Comparison of ENCODE assay signal across 9 cellular contexts in genomic region chr16:54194008-54194731, GRCh38.
DNase-seq lines count a peak whose midpoint lies in the region; ATAC-seq, FAIRE-seq and TF ChIP-seq lines count a peak whose summit lies in the region.
"Had no signal": no experiment of that assay in that cellular context is flagged by ENCODE, and none has a peak within 500 bp of the region (broad histone marks: within the 10 kb centered on the region; RNA-seq: fewer than 3 reads in every experiment).

No MANE protein-coding gene starts in this region.

- peaks cover 1% of the 10 kb centered on the region for H3K9me3 Mint-ChIP-seq in CD4-positive, alpha-beta T cell

- H3K27me3 Mint-ChIP-seq in CD4-positive, alpha-beta T cell, result peaks cover 15% of the 10 kb centered on the region

- no peak for FAIRE-seq in A549 (lab: Jason Lieb, UNC)

- H3K4me3 Mint-ChIP-seq in CD4-positive, alpha-beta T cell, result no peak overlapping the region

- H3K4me2 ChIP-seq in A549, result peak overlapping the region; percentile 53; the same call in 1 of the 3 replicates

- H3K4me1 Mint-ChIP-seq in CD4-positive, alpha-beta T cell (ENCODE audit: low read depth), result no peaks in the 10 kb centered on the region

- intact Hi-C loops in gastrocnemius medialis (cut with DNase I; ENCODE audit: low total_unique reads), result no loop called here
- intact Hi-C loops in CD4-positive, alpha-beta T cell (cut with DNase I, micrococcal nuclease), result no loop called here

- 90% methylated on average over 23 of the region's 31 CpGs for WGBS in A549 (ENCODE audit: missing lambda C conversion rate)

- no peak overlapping the region for H3K27ac Mint-ChIP-seq in CD4-positive, alpha-beta T cell

- peak; percentile 6 to 16; a peak in 2 of 6 replicates for ATAC-seq in A549
- peak; percentile 14 for ATAC-seq in HG03103 (IDR thresholded peaks at IDR 0.05; ENCODE audit: low read depth, unreplicated experiment)
- peak; percentile 83 to 96 for ATAC-seq in gastrocnemius medialis
- no peak for ATAC-seq in HG02973 (IDR thresholded peaks at IDR 0.05; ENCODE audit: unreplicated experiment)
- no peak for ATAC-seq in CD4-positive, alpha-beta T cell (ENCODE audit: poor library complexity)

- TF ChIP-seq RAD21 in A549 (conservative IDR thresholded peaks at IDR 0.05 in 1 of 2, IDR thresholded peaks at IDR 0.05 in 1 of 2), result no peak

- CTCF ChIA-PET in A549 (lab: Yijun Ruan, JAX), result interaction anchor here (0.8 kb wide), 1 partner anchor 12 kb away, joined by 6 read pairs; no protein-coding TSS in a partner anchor
- CTCF ChIA-PET in CD4-positive, alpha-beta T cell (lab: Charles Lee), result no interaction called here

- POLR2A ChIA-PET in A549 (lab: Yijun Ruan, JAX), result no interaction called here
- POLR2A ChIA-PET in CD4-positive, alpha-beta T cell (lab: Charles Lee), result no interaction called here

- in situ Hi-C loops in astrocyte of the cerebellum (cut with HindIII; ENCODE audit: low sequenced_read_pairs), result no loop called here
- in situ Hi-C loops in gastrocnemius medialis (cut with MboI; ENCODE audit: low sequenced_read_pairs in 4 of 4), result loop anchor here in 2 of 4 donors (10.0 to 25.0 kb wide), 2 partner anchors 91 to 743 kb away; partner anchors contain the start of genes IRX3 (in 1 of the 2) and IRX5 (in 1 of the 2)

- H3K27ac ChIP-seq in A549 (no peak overlapping the region), gastrocnemius medialis (peak overlapping the region; percentile 60 to 87 (median 72))
- H3K27ac ChIP-seq in CD4-positive, alpha-beta T cell (ENCODE audit: low read depth, low read length), result no peak overlapping the region
- H3K27ac ChIP-seq: VCaP had no signal

- 0 out of 3 replicates have a peak, but pooled peaks cover 2% of the 10 kb centered on the region for H3K4me1 ChIP-seq in A549
- peaks cover 0 to 3% of the 10 kb centered on the region in 2 donors for H3K4me1 ChIP-seq in gastrocnemius medialis

- no peak for TF ChIP-seq POLR2A in A549 (IDR thresholded peaks at IDR 0.05; ENCODE audit: low read length)
- TF ChIP-seq POLR2A in gastrocnemius medialis (IDR thresholded peaks at IDR 0.05), result no peak

- peaks cover 0 to 5% (median 0%) of the 10 kb centered on the region in 3 donors for H3K27me3 ChIP-seq in gastrocnemius medialis
- H3K27me3 ChIP-seq in CD4-positive, alpha-beta T cell (ENCODE audit: control insufficient read depth, insufficient read depth, low read length), result peaks cover 9% of the 10 kb centered on the region

- no peak for DNase-seq in A549 (ENCODE audit: low read depth in 1 of 2, low spot score in 1 of 2)
- DNase-seq in astrocyte of the cerebellum (ENCODE audit: low read depth), result peak; percentile 20
- DNase-seq in hippocampal formation (lab: John Stamatoyannopoulos, UW), result peak; percentile 8 to 39
- peak; percentile 74 to 78 for DNase-seq in gastrocnemius medialis
- no peak for DNase-seq in stimulated activated CD4-positive, alpha-beta T cell treated with anti-CD3 and anti-CD28 coated beads, Interleukin-4, amount 100 ng/mL, for 24 hours
- no peak for DNase-seq in CD4-positive, alpha-beta T cell

- TF ChIP-seq CTCF in A549 (IDR thresholded peaks at IDR 0.05) (no peak), astrocyte of the cerebellum (IDR thresholded peaks at IDR 0.05; ENCODE audit: low read depth, low read length, missing control alignments) (no peak), gastrocnemius medialis (IDR thresholded peaks at IDR 0.05 in 4 of 5, conservative IDR thresholded peaks at IDR 0.05 in 1 of 5) (peak in 1 of 5 experiments; percentile 16)
- TF ChIP-seq CTCF in CD4-positive, alpha-beta T cell (IDR thresholded peaks at IDR 0.05), result no peak

- no peak for TF ChIP-seq EP300 in A549 (IDR thresholded peaks at IDR 0.05)

- H3K36me3 Mint-ChIP-seq in CD4-positive, alpha-beta T cell (ENCODE audit: low read depth), result no peaks in the 10 kb centered on the region

- peaks cover 13% of the 10 kb centered on the region for H3K9me3 ChIP-seq in A549
- no peaks in the 10 kb centered on the region for H3K9me3 ChIP-seq in gastrocnemius medialis
- H3K9me3 ChIP-seq in CD4-positive, alpha-beta T cell (ENCODE audit: control insufficient read depth, low read length), result no peaks in the 10 kb centered on the region

- H3K4me3 ChIP-seq in A549 (no peak overlapping the region), astrocyte of the cerebellum (ENCODE audit: low read depth, low read length) (no peak overlapping the region), gastrocnemius medialis (peak overlapping the region; percentile 18 to 69 (median 43))

- no peaks in the 10 kb centered on the region for H3K36me3 ChIP-seq in gastrocnemius medialis

TF ChIP-seq in A549, 52 proteins besides CTCF, POLR2A, EP300 and RAD21:
- TF ChIP-seq HOXB5 (CRISPR knock-in tag; IDR thresholded peaks at IDR 0.05), result no peak
- TF ChIP-seq ELK1 (IDR thresholded peaks at IDR 0.05; ENCODE audit: low read depth, low read length), result no peak
- no peak for TF ChIP-seq PBX3 (IDR thresholded peaks at IDR 0.05)
- no peak for TF ChIP-seq PHF8 (IDR thresholded peaks at IDR 0.05; ENCODE audit: borderline replicate concordance, low read depth)
- no peak for TF ChIP-seq CHD2 (IDR thresholded peaks at IDR 0.05; ENCODE audit: low read length, partially characterized antibody)
- no peak for TF ChIP-seq JUN (IDR thresholded peaks at IDR 0.05)
- no peak for TF ChIP-seq E2F6 (IDR thresholded peaks at IDR 0.05; ENCODE audit: borderline replicate concordance, low read depth)
- no peak for TF ChIP-seq SREBF2 (IDR thresholded peaks at IDR 0.05)
- TF ChIP-seq MYC (IDR thresholded peaks at IDR 0.05; ENCODE audit: borderline replicate concordance, low read length), result no peak
- no peak for TF ChIP-seq RARB (CRISPR knock-in tag; IDR thresholded peaks at IDR 0.05)
- no peak for TF ChIP-seq RFX5 (IDR thresholded peaks at IDR 0.05)
- no peak for TF ChIP-seq ZFP36 (IDR thresholded peaks at IDR 0.05; ENCODE audit: borderline replicate concordance, partially characterized antibody)
- TF ChIP-seq FOSB (CRISPR knock-in tag; IDR thresholded peaks at IDR 0.05), result no peak
- TF ChIP-seq FOXS1 (CRISPR knock-in tag; IDR thresholded peaks at IDR 0.05), result no peak
- no peak for TF ChIP-seq MAFK (IDR thresholded peaks at IDR 0.05; ENCODE audit: partially characterized antibody)
- no peak for TF ChIP-seq EHMT2 (IDR thresholded peaks at IDR 0.05; ENCODE audit: low read depth)
- no peak for TF ChIP-seq MAZ (IDR thresholded peaks at IDR 0.05; ENCODE audit: borderline replicate concordance, low read depth, low read length)
- no peak for TF ChIP-seq SMC3 (IDR thresholded peaks at IDR 0.05)

Comparison
In these comparisons a context has a peak if more than half of its experiments do, and no peak if none do; other contexts are left out.
1. ATAC-seq: peak in A549 (2 of 2), HG03103 (single experiment) and gastrocnemius medialis (2 of 2); none in HG02973 (single experiment) and CD4-positive, alpha-beta T cell (single experiment).
2. DNase-seq: peak in astrocyte of the cerebellum (single experiment), hippocampal formation (2 of 2) and gastrocnemius medialis (2 of 2); none in A549 (0 of 2), stimulated activated CD4-positive, alpha-beta T cell treated with anti-CD3 and anti-CD28 coated beads, Interleukin-4, amount 100 ng/mL, for 24 hours (single experiment) and CD4-positive, alpha-beta T cell (0 of 10).
3. H3K27ac ChIP-seq: peak in gastrocnemius medialis (4 of 4); none in A549 (0 of 2) and CD4-positive, alpha-beta T cell (single experiment).
4. H3K4me3 ChIP-seq: peak in gastrocnemius medialis (4 of 4); none in A549 (single experiment) and astrocyte of the cerebellum (single experiment).